ENCODE assay signal across 8 cellular contexts in the genomic region with DNA sequence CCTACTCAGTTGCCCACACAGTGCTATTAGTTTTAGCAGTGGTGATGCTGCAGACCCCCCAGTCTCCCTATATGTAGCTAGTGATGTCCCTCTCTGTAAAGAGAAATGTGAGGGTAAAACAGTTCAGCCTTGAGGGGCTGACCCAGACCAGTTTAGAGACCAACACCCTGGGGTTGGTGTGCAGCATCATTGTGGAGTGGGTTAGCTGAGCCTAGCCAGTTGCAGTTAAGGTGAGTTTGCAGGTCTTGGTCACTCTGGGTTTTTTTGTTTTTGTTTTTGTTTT. TPM values are rescaled to one million over a fixed set of nuclear protein-coding genes. Genes with fewer than 3 reads are reported as not detected.
A peak's percentile ranks its signal among the peaks of the same experiment; 100 is the strongest.
DNase-seq lines count a peak whose midpoint lies in the region; ATAC-seq and TF ChIP-seq lines count a peak whose summit lies in the region.

No MANE protein-coding gene starts in this region.

- H3K4me1 Mint-ChIP-seq in activated CD8-positive, alpha-beta T cell treated with anti-CD3 and anti-CD28 coated beads, Interleukin-2, amount 10 ng/mL, durations not matched to agents 7 days and 5 days (ENCODE audit: low read depth): peaks cover 64% of the 10 kb centered on the region
- peaks cover 92% of the 10 kb centered on the region for H3K4me1 Mint-ChIP-seq in stimulated activated memory B cell treated with anti-CD40 and anti-IgM and Interleukin-4, amounts not matched to agents 10 μg/mL and 1 μg/mL and 100 μg/mL, for 72 hours

- CTCF ChIA-PET in HEK293 (lab: Yijun Ruan, JAX): interaction anchor here (0.7 to 2.5 kb wide), 15 partner anchors 10 to 150 kb away, joined by 3 to 22 read pairs (median 6); partner anchors contain the start of genes CUTA, PFDN6, WDR46 and ZBTB22
- CTCF ChIA-PET in activated CD8-positive, alpha-beta T cell treated with anti-CD3 and anti-CD28 coated beads, Interleukin-2, amount 10 ng/mL, durations not matched to agents 7 days and 5 days (lab: Charles Lee): interaction anchor here (0.9 to 3.2 kb wide), 6 partner anchors 12 to 150 kb away, joined by 3 to 51 read pairs (median 10); partner anchors contain the start of genes PFDN6, RGL2 and WDR46

- peak overlapping the region; percentile 89 for H3K27ac Mint-ChIP-seq in activated CD8-positive, alpha-beta T cell treated with anti-CD3 and anti-CD28 coated beads, Interleukin-2, amount 10 ng/mL, durations not matched to agents 7 days and 5 days
- H3K27ac Mint-ChIP-seq in stimulated activated memory B cell treated with anti-CD40 and anti-IgM and Interleukin-4, amounts not matched to agents 10 μg/mL and 1 μg/mL and 100 μg/mL, for 72 hours: peak overlapping the region; percentile 98

- POLR2A ChIA-PET in HEK293 (lab: Yijun Ruan, JAX): interaction anchor here (0.5 to 6.5 kb wide), 22 partner anchors 13 to 305 kb away, joined by 3 to 92 read pairs (median 6); partner anchors contain the start of genes BAK1, CUTA, PFDN6 and RGL2
- POLR2A ChIA-PET in activated CD8-positive, alpha-beta T cell treated with anti-CD3 and anti-CD28 coated beads, Interleukin-2, amount 10 ng/mL, durations not matched to agents 7 days and 5 days (lab: Charles Lee): interaction anchor here (1.0 to 4.4 kb wide), 14 partner anchors 10 to 304 kb away, joined by 4 to 54 read pairs (median 6); partner anchors contain the start of genes CUTA, PFDN6, RGL2 and TAPBP

- peaks cover 81% of the 10 kb centered on the region for H3K36me3 Mint-ChIP-seq in activated CD8-positive, alpha-beta T cell treated with anti-CD3 and anti-CD28 coated beads, Interleukin-2, amount 10 ng/mL, durations not matched to agents 7 days and 5 days (ENCODE audit: low read depth)
- H3K36me3 Mint-ChIP-seq in stimulated activated memory B cell treated with anti-CD40 and anti-IgM and Interleukin-4, amounts not matched to agents 10 μg/mL and 1 μg/mL and 100 μg/mL, for 72 hours: peaks cover 55% of the 10 kb centered on the region

- H3K9me3 ChIP-seq in HEK293 (ENCODE audit: control insufficient read depth, insufficient read depth, low read depth, low read length): no peaks in the 10 kb centered on the region

- no peak for TF ChIP-seq CTCF in HEK293 (tag by site-specific recombination; IDR thresholded peaks at IDR 0.05)

- in situ Hi-C loops in KBM-7 (cut with MboI; ENCODE audit: low pct_unique_long_range_greater_than_20kb, low sequenced_read_pairs): loop anchor here (10.0 kb wide), 1 partner anchor 128 kb away; no protein-coding TSS in a partner anchor

- H3K4me3 ChIP-seq in HEK293 (ENCODE audit: low read depth, low read length) (peak overlapping the region; percentile 56), iPS-11a (ENCODE audit: low read depth, low read length) (peak overlapping the region; percentile 18)

- no peak for ATAC-seq in activated CD8-positive, alpha-beta T cell treated with anti-CD3 and anti-CD28 coated beads, Interleukin-2, amount 10 ng/mL, durations not matched to agents 7 days and 5 days
- ATAC-seq in stimulated activated memory B cell treated with anti-CD40 and anti-IgM and Interleukin-4, amounts not matched to agents 10 μg/mL and 1 μg/mL and 100 μg/mL, for 72 hours: no peak
- ATAC-seq in HG03175 (IDR thresholded peaks at IDR 0.05; ENCODE audit: unreplicated experiment) (no peak), GM19035 (IDR thresholded peaks at IDR 0.05; ENCODE audit: unreplicated experiment) (no peak)

- H3K9me3 Mint-ChIP-seq in activated CD8-positive, alpha-beta T cell treated with anti-CD3 and anti-CD28 coated beads, Interleukin-2, amount 10 ng/mL, durations not matched to agents 7 days and 5 days (ENCODE audit: insufficient read depth): no peaks in the 10 kb centered on the region
- no peaks in the 10 kb centered on the region for H3K9me3 Mint-ChIP-seq in stimulated activated memory B cell treated with anti-CD40 and anti-IgM and Interleukin-4, amounts not matched to agents 10 μg/mL and 1 μg/mL and 100 μg/mL, for 72 hours

- peaks cover 31% of the 10 kb centered on the region for H3K4me1 ChIP-seq in HEK293 (ENCODE audit: control insufficient read depth, insufficient read depth, low read length)

- peaks cover 23 to 84% of the 10 kb centered on the region in 2 experiments for H3K36me3 ChIP-seq in HEK293 (ENCODE audit: control insufficient read depth in 2 of 2, insufficient read depth in 1 of 2, low read length in 2 of 2)

- no peaks in the 10 kb centered on the region for H3K27me3 Mint-ChIP-seq in activated CD8-positive, alpha-beta T cell treated with anti-CD3 and anti-CD28 coated beads, Interleukin-2, amount 10 ng/mL, durations not matched to agents 7 days and 5 days (ENCODE audit: low read depth)
- no peaks in the 10 kb centered on the region for H3K27me3 Mint-ChIP-seq in stimulated activated memory B cell treated with anti-CD40 and anti-IgM and Interleukin-4, amounts not matched to agents 10 μg/mL and 1 μg/mL and 100 μg/mL, for 72 hours

- peak overlapping the region; percentile 79 for H3K27ac ChIP-seq in HEK293 (ENCODE audit: extremely low read depth, low read depth, low read length)

- no peak for DNase-seq in activated CD8-positive, alpha-beta T cell treated with anti-CD3 and anti-CD28 coated beads, Interleukin-2, amount 10 ng/mL, durations not matched to agents 7 days and 5 days
- DNase-seq in KBM-7: no peak
- DNase-seq in CD1c-positive myeloid dendritic cell (ENCODE audit: extremely low spot score): no peak

- peak overlapping the region; percentile 99 for H3K4me3 Mint-ChIP-seq in activated CD8-positive, alpha-beta T cell treated with anti-CD3 and anti-CD28 coated beads, Interleukin-2, amount 10 ng/mL, durations not matched to agents 7 days and 5 days
- H3K4me3 Mint-ChIP-seq in stimulated activated memory B cell treated with anti-CD40 and anti-IgM and Interleukin-4, amounts not matched to agents 10 μg/mL and 1 μg/mL and 100 μg/mL, for 72 hours: peak overlapping the region; percentile 93

TF ChIP-seq in HEK293, 187 proteins besides CTCF, POLR2A, EP300 and RAD21:
- TF ChIP-seq, protein P1, sequence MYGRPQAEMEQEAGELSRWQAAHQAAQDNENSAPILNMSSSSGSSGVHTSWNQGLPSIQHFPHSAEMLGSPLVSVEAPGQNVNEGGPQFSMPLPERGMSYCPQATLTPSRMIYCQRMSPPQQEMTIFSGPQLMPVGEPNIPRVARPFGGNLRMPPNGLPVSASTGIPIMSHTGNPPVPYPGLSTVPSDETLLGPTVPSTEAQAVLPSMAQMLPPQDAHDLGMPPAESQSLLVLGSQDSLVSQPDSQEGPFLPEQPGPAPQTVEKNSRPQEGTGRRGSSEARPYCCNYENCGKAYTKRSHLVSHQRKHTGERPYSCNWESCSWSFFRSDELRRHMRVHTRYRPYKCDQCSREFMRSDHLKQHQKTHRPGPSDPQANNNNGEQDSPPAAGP (tag by site-specific recombination; IDR thresholded peaks at IDR 0.05): no peak
- TF ChIP-seq ZNF335 (tag by site-specific recombination; conservative IDR thresholded peaks at IDR 0.05) (peak; percentile 78; the same call in 1 of the 2 replicates), KLF7 (tag by site-specific recombination; IDR thresholded peaks at IDR 0.05; ENCODE audit: borderline replicate concordance) (0 out of 2 replicates have a peak, but pooled peaks have one; percentile 13)
TF ChIP-seq in HEK293: peak in this region for 2.

RNA-seq across cellular contexts. Expression of gene B3GALT4, which starts 0.4 kb away (rescaled TPM):
- total RNA-seq in activated CD8-positive, alpha-beta T cell treated with anti-CD3 and anti-CD28 coated beads, Interleukin-2, amount 10 ng/mL, durations not matched to agents 7 days and 5 days: 10 to 100 TPM; 12.2 to 12.8 TPM

RNA-seq across cellular contexts. Expression of gene RPS18, which starts 4.6 kb away (rescaled TPM):
- 1,000 to 10,000 TPM; 2,792 to 2,813 TPM for total RNA-seq in activated CD8-positive, alpha-beta T cell treated with anti-CD3 and anti-CD28 coated beads, Interleukin-2, amount 10 ng/mL, durations not matched to agents 7 days and 5 days

RNA-seq across cellular contexts. Expression of gene VPS52, which starts 4.8 kb away (rescaled TPM):
- 10 to 100 TPM; 59.3 to 59.5 TPM for total RNA-seq in activated CD8-positive, alpha-beta T cell treated with anti-CD3 and anti-CD28 coated beads, Interleukin-2, amount 10 ng/mL, durations not matched to agents 7 days and 5 days

RNA-seq across cellular contexts. Expression of gene WDR46, which starts 12.5 kb away (rescaled TPM):
- total RNA-seq in activated CD8-positive, alpha-beta T cell treated with anti-CD3 and anti-CD28 coated beads, Interleukin-2, amount 10 ng/mL, durations not matched to agents 7 days and 5 days: 10 to 100 TPM; 66.7 to 68.9 TPM

RNA-seq across cellular contexts. Expression of gene PFDN6, which starts 12.9 kb away (rescaled TPM):
- total RNA-seq in activated CD8-positive, alpha-beta T cell treated with anti-CD3 and anti-CD28 coated beads, Interleukin-2, amount 10 ng/mL, durations not matched to agents 7 days and 5 days: 10 to 100 TPM; 72.0 to 78.4 TPM
